ENCODE assay signal across 2 cellular contexts in genomic region chr4:159555873-159556272, GRCh38.
TF ChIP-seq lines count a peak whose summit lies in the region.

No MANE protein-coding gene starts in this region.

TF ChIP-seq in H1, 55 proteins besides CTCF, POLR2A, EP300 and RAD21 (continued from another document):
- TF ChIP-seq SAP30 (IDR thresholded peaks at IDR 0.05; ENCODE audit: insufficient read depth, insufficient replicate concordance, low read length) = no peak
- TF ChIP-seq RFX5 (IDR thresholded peaks at IDR 0.05; ENCODE audit: borderline replicate concordance, low read depth, low read length) = no peak
- no peak for TF ChIP-seq SUZ12 (IDR thresholded peaks at IDR 0.05; ENCODE audit: low read length)

TF ChIP-seq in WTC11, 78 proteins besides CTCF, POLR2A, EP300 and RAD21 (continued from another document):
- no peak for TF ChIP-seq ZNF532 (CRISPR knock-in tag; IDR thresholded peaks at IDR 0.05; ENCODE audit: borderline replicate concordance)
- no peak for TF ChIP-seq ESRRA (CRISPR knock-in tag; IDR thresholded peaks at IDR 0.05; ENCODE audit: borderline replicate concordance)
- TF ChIP-seq ZNF423 (CRISPR knock-in tag; IDR thresholded peaks at IDR 0.05) = no peak
- TF ChIP-seq ZMAT4 (CRISPR knock-in tag; IDR thresholded peaks at IDR 0.05) = no peak
- no peak for TF ChIP-seq ATF1 (CRISPR knock-in tag; IDR thresholded peaks at IDR 0.05)
